ENCODE assay signal across 20 cellular contexts in genomic region chr3:87498358-87499080, GRCh38.
DNase-seq lines count a peak whose midpoint lies in the region; ATAC-seq and TF ChIP-seq lines count a peak whose summit lies in the region.
"Had no signal": no experiment of that assay in that cellular context is flagged by ENCODE, and none has a peak within 500 bp of the region (broad histone marks: within the 10 kb centered on the region; RNA-seq: fewer than 3 reads in every experiment).

No MANE protein-coding gene starts in this region.

- H3K27me3 ChIP-seq in RWPE2 (ENCODE audit: insufficient read depth, poor library complexity, severe bottlenecking) (no peaks in the 10 kb centered on the region), osteoblast (ENCODE audit: insufficient read depth, low read length) (no peaks in the 10 kb centered on the region)
- H3K27me3 ChIP-seq: MG63 had no signal

- no peaks in the 10 kb centered on the region for H3K79me2 ChIP-seq in osteoblast (ENCODE audit: insufficient read depth, low read length)

- DNase-seq in EL (peak; percentile 13), HT-29 (ENCODE audit: low spot score) (peak; percentile 0), RWPE2 (ENCODE audit: low spot score) (no peak), osteoblast (ENCODE audit: insufficient read length, low spot score, missing footprints) (peak; percentile 71), HFFc6 (no peak)
- DNase-seq in activated effector memory CD4-positive, alpha-beta T cell treated with Interleukin-2 at 50 U/mL for 16 hours = no peak
- DNase-seq: DMS53, H7, MG63, NCI-H1417 treated with DMSO at 0.1 percent for 48 hours, NCI-H187, NCI-H446, NCI-H526 treated with DMSO at 0.1 percent for 48 hours, PC-9, SIG-M5 had no signal

- H3K27me3 Mint-ChIP-seq in HFFc6 (ENCODE audit: insufficient read depth) = no peaks in the 10 kb centered on the region; the same call in 1 of the 2 replicates
- H3K27me3 Mint-ChIP-seq: IgD-negative memory B cell had no signal

- H3K27ac Mint-ChIP-seq in HFFc6 = no peak overlapping the region
- H3K27ac Mint-ChIP-seq: IgD-negative memory B cell had no signal

- no peaks in the 10 kb centered on the region for H4K20me1 ChIP-seq in osteoblast (ENCODE audit: insufficient read depth, low read length)

- no peaks in the 10 kb centered on the region for H3K4me1 ChIP-seq in RWPE2 (ENCODE audit: insufficient read depth, poor library complexity, severe bottlenecking)
- peaks cover 3% of the 10 kb centered on the region for H3K4me1 ChIP-seq in osteoblast (ENCODE audit: insufficient read depth, low read length)

- TF ChIP-seq CTCF in RWPE2 (IDR thresholded peaks at IDR 0.05; ENCODE audit: poor library complexity, severe bottlenecking) (no peak), osteoblast (IDR thresholded peaks at IDR 0.05; ENCODE audit: extremely low read depth, low read depth, low read length) (no peak), HFFc6 (IDR thresholded peaks at IDR 0.05) (no peak)

- H3K4me3 Mint-ChIP-seq in HFFc6 = no peak overlapping the region
- H3K4me3 Mint-ChIP-seq: IgD-negative memory B cell had no signal

- no peaks in the 10 kb centered on the region for H3K36me3 Mint-ChIP-seq in HFFc6 (ENCODE audit: low read depth)
- H3K36me3 Mint-ChIP-seq: IgD-negative memory B cell had no signal

- no peaks in the 10 kb centered on the region for H3K9me3 Mint-ChIP-seq in HFFc6
- H3K9me3 Mint-ChIP-seq: IgD-negative memory B cell had no signal

- H3K4me1 Mint-ChIP-seq in HFFc6 (ENCODE audit: low read depth) = peaks cover 40% of the 10 kb centered on the region; the same call in 1 of the 2 replicates

- ATAC-seq in RWPE2 (ENCODE audit: low read depth) (0 out of 3 replicates have a peak, but pooled peaks have one; percentile 36), HG03442 (IDR thresholded peaks at IDR 0.05; ENCODE audit: unreplicated experiment) (no peak)
- ATAC-seq: SK-N-SH treated with all-trans-retinoic acid at 6 μM for 48 hours had no signal

- H3K4me3 ChIP-seq in RWPE2 (ENCODE audit: severe bottlenecking) (no peak overlapping the region), osteoblast (ENCODE audit: insufficient read depth, low read length) (no peak overlapping the region)
- H3K4me3 ChIP-seq: MG63, PC-9 had no signal

- H3K36me3 ChIP-seq in RWPE2 (ENCODE audit: low read depth) (no peaks in the 10 kb centered on the region), osteoblast (ENCODE audit: insufficient read depth, low read length) (no peaks in the 10 kb centered on the region)
- H3K36me3 ChIP-seq: MG63 had no signal

- no peaks in the 10 kb centered on the region for H3K9me3 ChIP-seq in RWPE2 (ENCODE audit: severe bottlenecking)
- H3K9me3 ChIP-seq in osteoblast (ENCODE audit: low read depth, low read length) = no peaks in the 10 kb centered on the region
- H3K9me3 ChIP-seq: MG63 had no signal

- H3K27ac ChIP-seq in RWPE2 (ENCODE audit: poor library complexity, severe bottlenecking) = no peak overlapping the region
- H3K27ac ChIP-seq in osteoblast (ENCODE audit: low read depth, low read length) = no peak overlapping the region
- H3K27ac ChIP-seq: C4-2B, PC-9, RWPE1 had no signal

- no peak overlapping the region for H2AFZ ChIP-seq in osteoblast (ENCODE audit: low read length)
- H2AFZ ChIP-seq: PC-9 had no signal

- no peak overlapping the region for H3K4me2 ChIP-seq in osteoblast (ENCODE audit: insufficient read depth, low read length)
- H3K4me2 ChIP-seq: PC-9 had no signal

Comparison
In these comparisons a context has a peak if more than half of its experiments do, and no peak if none do; other contexts are left out.
1. DNase-seq: peak in EL (single experiment), HT-29 (single experiment) and osteoblast (single experiment); none in RWPE2 (single experiment), HFFc6 (single experiment) and activated effector memory CD4-positive, alpha-beta T cell treated with Interleukin-2 at 50 U/mL for 16 hours (single experiment).